In the genomic region with DNA sequence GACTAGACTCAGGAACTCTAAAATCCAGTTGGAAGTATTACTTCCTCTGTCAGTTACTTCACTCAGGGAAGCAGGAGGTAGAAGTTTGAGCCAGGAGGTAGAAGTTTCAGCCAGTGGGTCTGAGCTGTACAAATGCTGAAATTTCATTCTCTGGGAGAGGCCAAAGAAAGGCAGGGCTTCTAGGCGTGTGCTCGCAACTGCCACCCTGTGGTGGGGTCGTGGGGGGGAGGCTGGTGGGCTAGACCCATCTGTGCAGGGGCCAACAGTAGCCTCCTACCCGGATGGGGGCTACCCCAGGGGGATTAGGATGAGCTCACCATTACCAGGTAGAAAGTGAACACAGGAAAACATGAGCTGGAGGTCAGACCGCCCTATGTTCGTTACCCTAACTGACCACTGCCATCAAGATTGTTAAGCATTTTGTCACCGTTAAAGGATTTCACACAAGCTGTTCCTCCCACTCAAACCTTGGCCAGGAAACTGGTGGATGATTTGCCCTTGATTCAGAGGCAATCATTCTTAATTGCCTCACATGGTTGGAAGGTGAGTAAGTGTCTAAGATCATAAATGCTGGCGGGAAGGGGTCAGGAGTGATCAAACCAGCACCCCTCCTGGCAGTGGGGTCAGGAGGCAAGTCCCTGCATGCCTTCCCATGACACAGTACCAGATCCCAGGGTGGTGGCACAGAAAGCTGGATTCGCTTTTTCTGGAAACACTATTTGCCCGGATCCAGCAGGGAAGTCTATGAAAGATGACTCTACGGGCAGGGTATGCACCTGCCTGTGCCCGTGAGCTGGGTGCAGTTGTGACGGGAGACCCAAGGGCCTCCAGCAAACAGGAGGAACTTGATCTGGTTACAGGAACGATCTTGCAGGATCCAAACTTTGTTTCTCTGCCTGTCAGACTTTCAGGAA, we compare ENCODE assay signal across 8 cellular contexts. TPM values are rescaled to one million over a fixed set of nuclear protein-coding genes. Genes with fewer than 3 reads are reported as not detected.
DNase-seq lines count a peak whose midpoint lies in the region; ATAC-seq and TF ChIP-seq lines count a peak whose summit lies in the region.

No MANE protein-coding gene starts in this region.

- H3K9me3 Mint-ChIP-seq in Caco-2 (ENCODE audit: unreplicated experiment) (no peaks in the 10 kb centered on the region), chondrocyte (ENCODE audit: low read depth) (peaks cover 4% of the 10 kb centered on the region), nephron (no peaks in the 10 kb centered on the region)

- TF ChIP-seq CTCF in Caco-2 (IDR thresholded peaks at IDR 0.05; ENCODE audit: insufficient read depth in 1 of 2, low read depth in 1 of 2, low read length in 1 of 2, severe bottlenecking in 1 of 2, unreplicated experiment in 1 of 2) (peak in 1 of 2 experiments; percentile 27), chondrocyte (IDR thresholded peaks at IDR 0.05) (peak; percentile 63), nephron (IDR thresholded peaks at IDR 0.05; ENCODE audit: unreplicated experiment in 3 of 3) (no peak)

- intact Hi-C loops in Caco-2 (cut with micrococcal nuclease; ENCODE audit: unreplicated experiment) = no loop called here

- peaks cover 26% of the 10 kb centered on the region for H3K4me1 Mint-ChIP-seq in Caco-2 (ENCODE audit: low read depth, unreplicated experiment)
- H3K4me1 Mint-ChIP-seq in chondrocyte (ENCODE audit: low read depth) = peaks cover 61% of the 10 kb centered on the region
- H3K4me1 Mint-ChIP-seq in nephron = peaks cover 46% of the 10 kb centered on the region

- DNase-seq in Caco-2 (peak; percentile 43 to 53), NCI-H1417 (lab: John Stamatoyannopoulos, UW) (peak in 2 of 3 experiments; percentile 20 to 61), chondrocyte (ENCODE audit: low spot score) (no peak), NCI-H146 treated with DMSO at 0.1 percent for 48 hours (lab: John Stamatoyannopoulos, UW; ENCODE audit: unreplicated experiment) (no peak)
- DNase-seq in stimulated activated naive CD4-positive, alpha-beta T cell (lab: John Stamatoyannopoulos, UW) = no peak

- H3K9me3 ChIP-seq in Caco-2 = no peaks in the 10 kb centered on the region

- H3K36me3 Mint-ChIP-seq in Caco-2 (ENCODE audit: insufficient read depth, unreplicated experiment) (no peaks in the 10 kb centered on the region), chondrocyte (ENCODE audit: low read depth) (no peaks in the 10 kb centered on the region), nephron (ENCODE audit: low read depth) (no peaks in the 10 kb centered on the region)

- no peaks in the 10 kb centered on the region for H3K27me3 ChIP-seq in Caco-2 (replicated peaks; ENCODE audit: control insufficient read depth, insufficient read depth, low read length)

- CTCF ChIA-PET in Caco-2 (lab: Charles Lee) = interaction anchor here (0.6 to 0.9 kb wide), 2 partner anchors 13 to 18 kb away, joined by 4 to 6 read pairs; no protein-coding TSS in a partner anchor

- no peak overlapping the region for H3K4me3 ChIP-seq in Caco-2 (ENCODE audit: low read depth, low read length)

- H3K27me3 Mint-ChIP-seq in Caco-2 (ENCODE audit: insufficient read depth, unreplicated experiment) (no peaks in the 10 kb centered on the region), chondrocyte (ENCODE audit: low read depth) (no peaks in the 10 kb centered on the region), nephron (ENCODE audit: low read depth) (peaks cover 12% of the 10 kb centered on the region)

- POLR2A ChIA-PET in Caco-2 (lab: Charles Lee) = no interaction called here

- peak overlapping the region; percentile 17 for H3K27ac Mint-ChIP-seq in Caco-2 (ENCODE audit: unreplicated experiment)
- H3K27ac Mint-ChIP-seq in chondrocyte (ENCODE audit: unreplicated experiment) = peak overlapping the region; percentile 90
- peak overlapping the region; percentile 7 to 15 (median 11) for H3K27ac Mint-ChIP-seq in nephron

- H3K4me3 Mint-ChIP-seq in Caco-2 (ENCODE audit: unreplicated experiment) (peak overlapping the region; percentile 31), chondrocyte (ENCODE audit: unreplicated experiment) (no peak overlapping the region), nephron (no peak overlapping the region)

- ATAC-seq in HG02588 (IDR thresholded peaks at IDR 0.05; ENCODE audit: unreplicated experiment) (no peak), HG03378 (IDR thresholded peaks at IDR 0.05; ENCODE audit: unreplicated experiment) (no peak)

- no peaks in the 10 kb centered on the region for H3K36me3 ChIP-seq in Caco-2 (ENCODE audit: control insufficient read depth, insufficient read depth, low read length)

- H3K4me1 ChIP-seq in Caco-2 = peaks cover 14% of the 10 kb centered on the region

- no TSS peak for BruUV-seq in Caco-2 (replicated peaks; lab: Mats Ljungman, UMichigan)

RNA-seq across cellular contexts. Expression of a gene that starts 5.2 kb away (rescaled TPM):
- total RNA-seq in Caco-2 (2022) = 40.5 and 45.4 TPM in 2 replicates
- total RNA-seq in chondrocyte = 63.6 to 104 TPM (median 97.3 TPM) in 3 replicates

Comparison
In these comparisons a context has a peak if more than half of its experiments do, and no peak if none do; other contexts are left out.
1. DNase-seq: peak in Caco-2 (2 of 2) and NCI-H1417 (2 of 3); none in chondrocyte (single experiment), stimulated activated naive CD4-positive, alpha-beta T cell (0 of 6) and NCI-H146 treated with DMSO at 0.1 percent for 48 hours (single experiment).
2. H3K27ac Mint-ChIP-seq: peak in every context shown above with its lines; median percentile 90 in chondrocyte; 17 in Caco-2; 11 in nephron.